1 cellular context compared by ENCODE assay signal in the genomic region with DNA sequence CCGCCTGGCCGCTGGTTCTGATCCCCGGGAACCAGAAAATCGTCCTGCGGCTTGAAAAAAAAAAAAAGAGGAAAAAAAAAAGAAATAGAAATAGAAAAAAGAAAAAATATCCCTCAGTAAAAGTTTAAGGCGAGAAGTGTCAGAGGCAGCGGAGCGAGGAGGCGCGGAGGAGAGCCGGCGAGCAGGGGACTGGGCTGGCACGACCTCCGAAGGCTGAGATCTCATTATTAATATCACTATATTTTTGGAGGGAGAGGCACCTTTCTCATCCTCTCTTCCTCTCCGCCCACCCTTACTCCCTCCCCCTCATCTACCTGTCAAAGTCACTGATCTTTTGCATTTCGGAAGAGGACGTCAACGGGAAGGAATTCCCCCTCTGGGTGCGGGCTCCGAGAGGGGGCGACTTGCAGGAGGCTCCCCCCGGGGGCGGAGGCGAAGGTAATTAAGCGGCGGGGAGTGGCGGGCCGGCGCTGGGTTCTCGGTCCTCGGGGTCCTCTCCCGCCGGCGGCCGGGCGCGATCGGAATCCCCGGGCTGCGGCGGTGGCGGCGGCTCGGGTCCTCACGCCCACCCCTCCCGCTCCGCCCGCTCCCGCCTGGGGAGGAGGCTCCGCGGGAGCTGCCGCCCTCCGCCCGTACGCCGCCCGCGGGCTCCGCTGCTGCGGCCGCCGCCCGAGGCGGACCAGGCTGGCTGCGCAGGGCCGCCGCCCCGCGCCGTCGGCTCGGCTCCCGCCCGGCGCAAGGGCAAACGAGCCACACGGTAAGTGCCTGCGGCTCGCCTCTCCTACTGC.
TF ChIP-seq lines count a peak whose summit lies in the region.

A gene (plus strand): TSS at position 337 of the 788 bp plus-strand sequence.

TF ChIP-seq in IMR-90, 13 proteins besides CTCF, POLR2A, EP300 and RAD21 (continued from another document):
- TF ChIP-seq, protein P1, sequence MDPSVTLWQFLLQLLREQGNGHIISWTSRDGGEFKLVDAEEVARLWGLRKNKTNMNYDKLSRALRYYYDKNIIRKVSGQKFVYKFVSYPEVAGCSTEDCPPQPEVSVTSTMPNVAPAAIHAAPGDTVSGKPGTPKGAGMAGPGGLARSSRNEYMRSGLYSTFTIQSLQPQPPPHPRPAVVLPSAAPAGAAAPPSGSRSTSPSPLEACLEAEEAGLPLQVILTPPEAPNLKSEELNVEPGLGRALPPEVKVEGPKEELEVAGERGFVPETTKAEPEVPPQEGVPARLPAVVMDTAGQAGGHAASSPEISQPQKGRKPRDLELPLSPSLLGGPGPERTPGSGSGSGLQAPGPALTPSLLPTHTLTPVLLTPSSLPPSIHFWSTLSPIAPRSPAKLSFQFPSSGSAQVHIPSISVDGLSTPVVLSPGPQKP (IDR thresholded peaks at IDR 0.05; ENCODE audit: borderline replicate concordance, low read depth, low read length) = no peak
- TF ChIP-seq MAFK (IDR thresholded peaks at IDR 0.05; ENCODE audit: low read depth, low read length) (no peak), MXI1 (IDR thresholded peaks at IDR 0.05; ENCODE audit: borderline replicate concordance, low read depth, low read length) (no peak), CHD1 (IDR thresholded peaks at IDR 0.05; ENCODE audit: low read depth, low read length) (no peak), BHLHE40 (IDR thresholded peaks at IDR 0.05; ENCODE audit: low read depth, low read length) (no peak), MAZ (IDR thresholded peaks at IDR 0.05; ENCODE audit: borderline replicate concordance, low read depth, low read length) (no peak), RCOR1 (IDR thresholded peaks at IDR 0.05; ENCODE audit: insufficient replicate concordance, low read length) (no peak), RFX5 (IDR thresholded peaks at IDR 0.05; ENCODE audit: low read depth, low read length) (no peak), FOS (IDR thresholded peaks at IDR 0.05; ENCODE audit: low read depth, low read length) (no peak)
- TF ChIP-seq, protein P2, sequence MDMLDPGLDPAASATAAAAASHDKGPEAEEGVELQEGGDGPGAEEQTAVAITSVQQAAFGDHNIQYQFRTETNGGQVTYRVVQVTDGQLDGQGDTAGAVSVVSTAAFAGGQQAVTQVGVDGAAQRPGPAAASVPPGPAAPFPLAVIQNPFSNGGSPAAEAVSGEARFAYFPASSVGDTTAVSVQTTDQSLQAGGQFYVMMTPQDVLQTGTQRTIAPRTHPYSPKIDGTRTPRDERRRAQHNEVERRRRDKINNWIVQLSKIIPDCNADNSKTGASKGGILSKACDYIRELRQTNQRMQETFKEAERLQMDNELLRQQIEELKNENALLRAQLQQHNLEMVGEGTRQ (IDR thresholded peaks at IDR 0.05; ENCODE audit: low read depth, low read length) = no peak
